ENCODE assay signal across 33 cellular contexts in genomic region chr16:20734056-20734455, GRCh38. TPM values are rescaled to one million over a fixed set of nuclear protein-coding genes. Genes with fewer than 3 reads are reported as not detected.
DNase-seq lines count a peak whose midpoint lies in the region; ATAC-seq, FAIRE-seq and TF ChIP-seq lines count a peak whose summit lies in the region.
"Had no signal": no experiment of that assay in that cellular context is flagged by ENCODE, and none has a peak within 500 bp of the region (broad histone marks: within the 10 kb centered on the region; RNA-seq: fewer than 3 reads in every experiment).

No MANE protein-coding gene starts in this region.

- H3K27ac ChIP-seq in endothelial cell of umbilical vein (ENCODE audit: insufficient read depth, low read depth, low read length) (no peak overlapping the region), thyroid gland (peak overlapping the region in 2 of 3 donors; percentile 0 to 2)
- H3K27ac ChIP-seq: cardiac muscle cell, heart right ventricle, PC-9 had no signal

- H4K20me1 ChIP-seq in endothelial cell of umbilical vein (replicated peaks; ENCODE audit: control insufficient read depth, extremely low read depth, insufficient read depth, low read length): no peaks in the 10 kb centered on the region

- POLR2A ChIA-PET in endothelial cell of umbilical vein (lab: Charles Lee): interaction anchor here (0.6 kb wide), 1 partner anchor 289 kb away, joined by 3 read pairs; no protein-coding TSS in a partner anchor

- peaks cover 7% of the 10 kb centered on the region for H3K79me2 ChIP-seq in endothelial cell of umbilical vein (ENCODE audit: control insufficient read depth, insufficient read depth, low read length)

- H3K4me1 ChIP-seq in endothelial cell of umbilical vein (ENCODE audit: control insufficient read depth, extremely low read depth, insufficient read depth, low read length): no peaks in the 10 kb centered on the region
- H3K4me1 ChIP-seq in thyroid gland: peaks cover 0 to 10% of the 10 kb centered on the region in 2 donors

- H3K9me3 Mint-ChIP-seq in activated naive CD4-positive, alpha-beta T cell treated with anti-CD3 and anti-CD28 coated beads for 36 hours: no peaks in the 10 kb centered on the region
- H3K9me3 Mint-ChIP-seq: activated T-cell treated with anti-CD3 and anti-CD28 coated beads, Interleukin-2, amount 50 U/mL, for 4 hours; nephron; T-helper 2 cell treated with Interferon-gamma antibody and Interleukin-4, amounts not matched to agents 5 μg/mL and 100 μg/mL, for 36 hours had no signal

- DNase-seq in activated naive CD4-positive, alpha-beta T cell treated with anti-CD3 and anti-CD28 coated beads for 36 hours: no peak
- no peak for DNase-seq in activated naive CD4-positive, alpha-beta T cell (lab: John Stamatoyannopoulos, UW)
- DNase-seq in endothelial cell of umbilical vein (ENCODE audit: low read depth, low spot score) (peak; percentile 32), medulla oblongata (ENCODE audit: extremely low spot score) (peak; percentile 40), thyroid gland (no peak), AML-193 (lab: John Stamatoyannopoulos, UW) (no peak)
- no peak for DNase-seq in activated CD4-positive, alpha-beta T cell treated with anti-CD3 and anti-CD28 coated beads for 1 hour
- DNase-seq: activated naive CD4-positive, alpha-beta T cell treated with Interleukin-2 at 50 U/mL for 16 hours; activated T-cell treated with anti-CD3 and anti-CD28 coated beads, Interleukin-2, amount 50 U/mL, for 4 hours; effector CD8-positive, alpha-beta T cell; EL; foreskin fibroblast; GOT3; heart right ventricle; IMR-90; left ventricle myocardium superior; mucosa of descending colon; NCI-H2107; PC-9; small intestine; stimulated activated naive CD8-positive, alpha-beta T cell treated with anti-CD3 and anti-CD28 coated beads, Interleukin-15, Interleukin-2, amounts not matched to agents 100 U/mL and 50 U/mL, for 24 hours had no signal

- H3K4me3 ChIP-seq in endothelial cell of umbilical vein (replicated peaks in 1 of 3; ENCODE audit: insufficient read depth in 1 of 3, low read depth in 1 of 3, low read length in 3 of 3): no peak overlapping the region
- no peak overlapping the region for H3K4me3 ChIP-seq in thyroid gland (replicated peaks in 1 of 3)
- H3K4me3 ChIP-seq: cardiac muscle cell, heart right ventricle, mucosa of descending colon, PC-9 had no signal

- H3K9me1 ChIP-seq in endothelial cell of umbilical vein (replicated peaks; ENCODE audit: control insufficient read depth, extremely low read depth, insufficient read depth, low read length): no peaks in the 10 kb centered on the region

- H3K4me1 Mint-ChIP-seq in activated naive CD4-positive, alpha-beta T cell treated with anti-CD3 and anti-CD28 coated beads for 36 hours (ENCODE audit: low read depth): peaks cover 34% of the 10 kb centered on the region
- H3K4me1 Mint-ChIP-seq: nephron had no signal

- H3K9ac ChIP-seq in endothelial cell of umbilical vein (replicated peaks; ENCODE audit: extremely low read depth, insufficient read depth, low read length): no peak overlapping the region

- FAIRE-seq in endothelial cell of umbilical vein (lab: Jason Lieb, UNC): no peak
- FAIRE-seq: astrocyte, colon, GM18507, keratinocyte had no signal

- WGBS in thyroid gland, 2 donors: 68 to 79% methylated on average over 3 of the region's 3 CpGs

- BruUV-seq in endothelial cell of umbilical vein (replicated peaks; lab: Mats Ljungman, UMichigan): no TSS peak

- H3K4me2 ChIP-seq in endothelial cell of umbilical vein (ENCODE audit: insufficient read depth, low read length): no peak overlapping the region
- H3K4me2 ChIP-seq: PC-9 had no signal

- no peak for ATAC-seq in GM21619 (IDR thresholded peaks at IDR 0.05; ENCODE audit: unreplicated experiment)
- ATAC-seq: activated T-cell treated with anti-CD3 and anti-CD28 coated beads, Interleukin-2, amount 50 U/mL, for 4 hours; heart right ventricle; left ventricle myocardium superior; mucosa of descending colon; Right ventricle myocardium inferior; SK-N-SH treated with all-trans-retinoic acid at 6 μM for 48 hours; stimulated activated naive CD8-positive, alpha-beta T cell treated with anti-CD3 and anti-CD28 coated beads, Interleukin-15, Interleukin-2, amounts not matched to agents 100 U/mL and 50 U/mL, for 24 hours had no signal

- peaks cover 25% of the 10 kb centered on the region for H3K36me3 Mint-ChIP-seq in activated naive CD4-positive, alpha-beta T cell treated with anti-CD3 and anti-CD28 coated beads for 36 hours (ENCODE audit: low read depth)

- intact Hi-C loops in activated naive CD4-positive, alpha-beta T cell treated with anti-CD3 and anti-CD28 coated beads for 36 hours (cut with micrococcal nuclease): loop anchor here (10.0 kb wide), 1 partner anchor 1669 kb away; the partner anchor contains the start of gene COQ7
- intact Hi-C loops in endothelial cell of umbilical vein (cut with micrococcal nuclease): no loop called here
- intact Hi-C loops in thyroid gland (cut with DNase I): loop anchor here (10.0 kb wide), 1 partner anchor 59 kb away; no protein-coding TSS in a partner anchor

- no peaks in the 10 kb centered on the region for H3K27me3 Mint-ChIP-seq in activated naive CD4-positive, alpha-beta T cell treated with anti-CD3 and anti-CD28 coated beads for 36 hours (ENCODE audit: low read depth)

- H3K36me3 ChIP-seq in endothelial cell of umbilical vein (ENCODE audit: control insufficient read depth in 2 of 2, extremely low read depth in 1 of 2, insufficient read depth in 2 of 2, low read length in 2 of 2) (peaks cover 14 to 33% of the 10 kb centered on the region in 2 experiments), thyroid gland (peaks cover 18 to 32% of the 10 kb centered on the region in 2 donors)

- TF ChIP-seq CTCF in endothelial cell of umbilical vein (IDR thresholded peaks at IDR 0.05; ENCODE audit: extremely low read depth in 1 of 2, insufficient read depth in 1 of 2, low read depth in 1 of 2, low read length in 2 of 2): no peak
- no peak for TF ChIP-seq CTCF in thyroid gland (IDR thresholded peaks at IDR 0.05)

- H3K27me3 ChIP-seq in endothelial cell of umbilical vein (ENCODE audit: control insufficient read depth in 2 of 2, insufficient read depth in 2 of 2, low read length in 2 of 2) (no peaks in the 10 kb centered on the region), thyroid gland (no peaks in the 10 kb centered on the region)
- H3K27me3 ChIP-seq: cardiac muscle cell, heart right ventricle had no signal

- H3K4me3 Mint-ChIP-seq in activated naive CD4-positive, alpha-beta T cell treated with anti-CD3 and anti-CD28 coated beads for 36 hours: no peak overlapping the region
- H3K4me3 Mint-ChIP-seq: activated T-cell treated with anti-CD3 and anti-CD28 coated beads, Interleukin-2, amount 50 U/mL, for 4 hours; nephron; T-helper 2 cell treated with Interferon-gamma antibody and Interleukin-4, amounts not matched to agents 5 μg/mL and 100 μg/mL, for 36 hours had no signal

- no peak for TF ChIP-seq POLR2A in endothelial cell of umbilical vein (IDR thresholded peaks at IDR 0.05; ENCODE audit: low read depth, low read length)
- no peak for TF ChIP-seq POLR2A in thyroid gland (IDR thresholded peaks at IDR 0.05)

- H3K9me3 ChIP-seq in endothelial cell of umbilical vein (replicated peaks; ENCODE audit: control insufficient read depth, insufficient read depth, low read length): no peaks in the 10 kb centered on the region
- H3K9me3 ChIP-seq in thyroid gland: no peaks in the 10 kb centered on the region
- H3K9me3 ChIP-seq: heart right ventricle, mucosa of descending colon had no signal

- CTCF ChIA-PET in activated naive CD4-positive, alpha-beta T cell treated with anti-CD3 and anti-CD28 coated beads for 36 hours (lab: Charles Lee): no interaction called here
- CTCF ChIA-PET in endothelial cell of umbilical vein (lab: Charles Lee): no interaction called here

- H3K27ac Mint-ChIP-seq in activated naive CD4-positive, alpha-beta T cell treated with anti-CD3 and anti-CD28 coated beads for 36 hours: peak overlapping the region; percentile 77
- H3K27ac Mint-ChIP-seq: nephron; T-helper 2 cell treated with Interferon-gamma antibody and Interleukin-4, amounts not matched to agents 5 μg/mL and 100 μg/mL, for 36 hours had no signal

- H2AFZ ChIP-seq in endothelial cell of umbilical vein (ENCODE audit: low read depth, low read length): no peak overlapping the region
- H2AFZ ChIP-seq: PC-9 had no signal

- dilution Hi-C loops in endothelial cell of umbilical vein (cut with MboI; ENCODE audit: extremely low pct_ligation_motif_present, low sequenced_read_pairs): no loop called here

RNA-seq across cellular contexts. Expression of gene THUMPD1, which starts 7.6 kb away (rescaled TPM):
- total RNA-seq in activated naive CD4-positive, alpha-beta T cell treated with anti-CD3 and anti-CD28 coated beads for 36 hours: 10 to 100 TPM; 47.5 to 49.8 TPM
- total RNA-seq in endothelial cell of umbilical vein: 29.0 and 30.7 TPM in 2 replicates
- 27.9 and 36.9 TPM in 2 replicates for polyA plus RNA-seq in endothelial cell of umbilical vein
- 16.7 and 25.5 TPM in 2 replicates for polyA plus RNA-seq in endothelial cell of umbilical vein (2011; cell fraction: cytosol; rRNA removed)
- polyA plus RNA-seq in endothelial cell of umbilical vein (2011; cell fraction: nucleus; rRNA removed): 36.3 and 42.7 TPM in 2 replicates
- 21.8 and 25.0 TPM in 2 replicates for polyA plus RNA-seq in endothelial cell of umbilical vein (2012)
- polyA minus RNA-seq in endothelial cell of umbilical vein: 41.1 and 43.1 TPM in 2 replicates
- 34.9 TPM for polyA minus RNA-seq in endothelial cell of umbilical vein (2011; cell fraction: cytosol; rRNA and poly(A)+ RNA removed)
- polyA minus RNA-seq in endothelial cell of umbilical vein (2011; cell fraction: nucleus; rRNA and poly(A)+ RNA removed): 33.0 and 53.2 TPM in 2 replicates
- 100 to 1,000 TPM in 1 of 4 donors, 10 to 100 TPM in 3; 76.7 to 107 (median 82.1) TPM for total RNA-seq in thyroid gland

RNA-seq across cellular contexts. Expression of gene ACSM3, which starts 29.8 kb away (rescaled TPM):
- 10 to 100 TPM; 29.6 to 35.0 TPM for total RNA-seq in activated naive CD4-positive, alpha-beta T cell treated with anti-CD3 and anti-CD28 coated beads for 36 hours
- 10.2 and 37.3 TPM in 2 replicates for total RNA-seq in endothelial cell of umbilical vein
- polyA plus RNA-seq in endothelial cell of umbilical vein: 23.7 and 33.2 TPM in 2 replicates
- 13.6 and 15.3 TPM in 2 replicates for polyA plus RNA-seq in endothelial cell of umbilical vein (2011; cell fraction: cytosol; rRNA removed)
- 135 and 144 TPM in 2 replicates for polyA plus RNA-seq in endothelial cell of umbilical vein (2011; cell fraction: nucleus; rRNA removed)
- 11.6 and 19.5 TPM in 2 replicates for polyA plus RNA-seq in endothelial cell of umbilical vein (2012)
- polyA minus RNA-seq in endothelial cell of umbilical vein: 123 and 157 TPM in 2 replicates
- not detected for polyA minus RNA-seq in endothelial cell of umbilical vein (2011; cell fraction: cytosol; rRNA and poly(A)+ RNA removed)
- 131 and 193 TPM in 2 replicates for polyA minus RNA-seq in endothelial cell of umbilical vein (2011; cell fraction: nucleus; rRNA and poly(A)+ RNA removed)
- total RNA-seq in thyroid gland: 1 to 10 TPM in 3 of 4 donors, not detected in 1; 1.2 to 1.7 (median 1.6) TPM

RNA-seq across cellular contexts. Expression of gene ACSM1, which starts 36.6 kb away (rescaled TPM):
- total RNA-seq in activated naive CD4-positive, alpha-beta T cell treated with anti-CD3 and anti-CD28 coated beads for 36 hours: not detected
- 0.18 TPM in 1 of 2 replicates, not detected in the other for total RNA-seq in endothelial cell of umbilical vein
- polyA plus RNA-seq in endothelial cell of umbilical vein: 0.10 and 0.12 TPM in 2 replicates
- 0.23 and 0.49 TPM in 2 replicates for polyA plus RNA-seq in endothelial cell of umbilical vein (2011; cell fraction: cytosol; rRNA removed)
- polyA plus RNA-seq in endothelial cell of umbilical vein (2011; cell fraction: nucleus; rRNA removed): 0.12 and 0.24 TPM in 2 replicates
- polyA plus RNA-seq in endothelial cell of umbilical vein (2012): 0.22 TPM in 1 of 2 replicates, not detected in the other
- polyA minus RNA-seq in endothelial cell of umbilical vein: 0.21 TPM in 1 of 2 replicates, not detected in the other
- not detected for polyA minus RNA-seq in endothelial cell of umbilical vein (2011; cell fraction: cytosol; rRNA and poly(A)+ RNA removed)
- 0.29 TPM in 1 of 2 replicates, not detected in the other for polyA minus RNA-seq in endothelial cell of umbilical vein (2011; cell fraction: nucleus; rRNA and poly(A)+ RNA removed)
- total RNA-seq in thyroid gland: 1 to 10 TPM in 3 of 4 donors, not detected in 1; 1.2 to 2.3 (median 1.3) TPM
- total RNA-seq: activated T-cell treated with anti-CD3 and anti-CD28 coated beads, Interleukin-2, amount 50 U/mL, for 4 hours; cardiac muscle cell; IMR-90; osteocyte; PC-9 had no signal
- polyA plus RNA-seq: BJ, cardiac muscle cell, IMR-90 had no signal

Comparison
In these comparisons a context has a peak if more than half of its experiments do, and no peak if none do; other contexts are left out.
1. DNase-seq: peak in endothelial cell of umbilical vein (single experiment) and medulla oblongata (single experiment); none in activated naive CD4-positive, alpha-beta T cell treated with anti-CD3 and anti-CD28 coated beads for 36 hours (single experiment), activated naive CD4-positive, alpha-beta T cell (0 of 4), thyroid gland (0 of 2), AML-193 (0 of 2) and activated CD4-positive, alpha-beta T cell treated with anti-CD3 and anti-CD28 coated beads for 1 hour (single experiment).